17 cellular contexts compared by ENCODE assay signal in the genomic region with DNA sequence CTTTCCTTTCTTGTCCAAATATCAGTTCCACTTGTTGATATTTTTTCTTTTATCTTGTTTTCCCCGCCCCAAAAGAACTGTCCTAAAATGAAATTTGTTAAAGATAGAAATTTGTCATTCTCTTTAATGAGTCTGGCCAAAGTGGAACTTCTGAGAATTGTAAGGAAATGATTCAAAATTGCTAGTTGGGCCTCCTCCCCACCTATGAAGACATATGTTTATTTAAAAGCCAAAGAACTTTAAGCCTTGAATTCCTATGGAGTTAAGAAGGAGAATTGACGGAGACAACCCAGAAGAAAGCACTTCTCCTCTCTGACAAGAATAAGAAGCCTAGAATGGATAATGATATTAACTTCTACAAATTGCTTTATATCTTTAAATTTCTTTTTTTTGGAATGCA. TPM values are rescaled to one million over a fixed set of nuclear protein-coding genes. Genes with fewer than 3 reads are reported as not detected.
"Had no signal": no experiment of that assay in that cellular context is flagged by ENCODE, and none has a peak within 500 bp of the region (broad histone marks: within the 10 kb centered on the region; RNA-seq: fewer than 3 reads in every experiment).

No MANE protein-coding gene starts in this region.

- H3K4me3 ChIP-seq: adrenal gland, gastroesophageal sphincter, heart left ventricle, left lung, prostate gland, stomach, thyroid gland had no signal

- H3K27ac ChIP-seq: adrenal gland, left lung, prostate gland, thyroid gland had no signal

- H3K27me3 ChIP-seq: gastroesophageal sphincter, heart left ventricle, left lung, stomach, thyroid gland had no signal

- ATAC-seq: activated CD4-positive, alpha-beta T cell treated with anti-CD3 and anti-CD28 coated beads for 36 hours; left lung; right cardiac atrium; stimulated activated effector memory CD8-positive, alpha-beta T cell treated with anti-CD3 and anti-CD28 coated beads, Interleukin-12 subunit alpha, Interleukin-12 subunit beta, amount 100 ng/mL, for 72 hours; WTC11 had no signal

- FAIRE-seq: urothelium cell line had no signal

- H3K4me1 ChIP-seq: gastroesophageal sphincter, left lung, prostate gland had no signal

- H3K36me3 ChIP-seq: adrenal gland, gastroesophageal sphincter, heart left ventricle, left lung, prostate gland, stomach, thyroid gland had no signal

- DNase-seq: activated CD4-positive, alpha-beta T cell treated with anti-CD3 and anti-CD28 coated beads for 36 hours; activated CD4-positive, alpha-beta T cell treated with anti-CD3 and anti-CD28 coated beads, Interleukin-2, amount 50 U/mL, for 48 hours; activated gamma-delta T cell; endodermal cell; heart left ventricle; left lung; naive B cell; right cardiac atrium; stimulated activated CD4-positive, alpha-beta T cell treated with anti-CD3 and anti-CD28 coated beads, Interleukin-4, amount 100 ng/mL, for 24 hours; stomach; thyroid gland had no signal

- H3K9me3 ChIP-seq: adrenal gland, gastroesophageal sphincter, heart left ventricle, left lung, prostate gland, stomach, thyroid gland had no signal

RNA-seq across cellular contexts. Expression of a gene that starts 59.1 kb away (rescaled TPM):
- total RNA-seq: activated CD4-positive, alpha-beta T cell treated with anti-CD3 and anti-CD28 coated beads for 36 hours had no signal
